In the genomic region with DNA sequence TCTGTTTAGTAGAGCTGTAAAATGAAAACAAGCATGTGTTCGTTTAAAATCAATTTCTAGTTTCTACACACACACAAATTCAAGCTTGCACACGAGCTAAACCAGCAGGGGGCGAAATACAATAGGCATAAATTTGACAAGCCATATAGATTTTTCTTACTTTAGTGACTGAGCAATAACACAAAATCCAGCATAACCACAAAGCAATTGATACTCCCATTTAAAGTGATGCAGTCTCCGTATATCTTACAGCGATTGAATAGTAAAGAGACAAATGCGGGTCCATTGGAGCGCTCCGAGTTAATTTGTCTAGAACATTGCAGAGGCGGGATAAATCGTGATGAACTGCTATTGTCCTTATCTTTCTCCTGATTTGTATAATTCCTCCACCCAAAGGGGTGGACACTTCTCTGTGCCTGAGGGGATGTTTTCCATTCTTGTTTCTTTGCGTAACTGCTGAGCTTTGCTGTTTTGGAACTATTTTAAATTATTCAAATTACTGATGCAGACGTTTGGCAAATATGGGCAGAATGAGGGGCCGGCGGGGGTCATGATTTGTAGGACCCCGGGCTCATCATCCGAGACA, we compare ENCODE assay signal across 8 cellular contexts. TPM values are rescaled to one million over a fixed set of nuclear protein-coding genes. Genes with fewer than 3 reads are reported as not detected.
DNase-seq lines count a peak whose midpoint lies in the region; ATAC-seq, FAIRE-seq and TF ChIP-seq lines count a peak whose summit lies in the region.

No MANE protein-coding gene starts in this region.

- peaks cover 5% of the 10 kb centered on the region for H3K79me1 ChIP-seq in neuronal stem cell (ENCODE audit: low read depth, low read length)

- H3K4me2 ChIP-seq in neuronal stem cell (ENCODE audit: insufficient read depth, low read length, poor library complexity, severe bottlenecking) = peak overlapping the region; percentile 68

- no peak overlapping the region for H3K18ac ChIP-seq in neuronal stem cell (ENCODE audit: low read length)

- H2AK5ac ChIP-seq in neuronal stem cell (ENCODE audit: low read depth, low read length) = no peak overlapping the region

- DNase-seq in D721Med (ENCODE audit: insufficient read length, low spot score) = no peak
- DNase-seq in Kasumi-1 (lab: John Stamatoyannopoulos, UW) = peak; percentile 86 to 92
- peak; percentile 81 for DNase-seq in RPMI7951 (ENCODE audit: low read depth)
- DNase-seq in activated T-helper 1 cell treated with anti-CD3 and anti-CD28 coated beads, Interleukin-2, amount 50 U/mL, for 16 hours (ENCODE audit: low read depth in 1 of 2, low spot score in 1 of 2) = peak; percentile 25 to 47
- peak; percentile 93 for DNase-seq in fibroblast of peridontal ligament (ENCODE audit: extremely low read depth)
- DNase-seq in neuronal stem cell (ENCODE audit: low spot score) = peak; percentile 63

- H4K8ac ChIP-seq in neuronal stem cell (ENCODE audit: low read depth, low read length) = no peak overlapping the region

- no peak overlapping the region for H2BK5ac ChIP-seq in neuronal stem cell (ENCODE audit: low read length)

- WGBS in neuronal stem cell (ENCODE audit: extremely low coverage in 2 of 2, insufficient read length in 2 of 2, insufficient replicate concordance in 1 of 2), 2 donors = no CpG with 5 or more reads among the region's 16 CpGs

- H3K27me3 ChIP-seq in neuronal stem cell (ENCODE audit: control insufficient read depth in 3 of 3, insufficient read depth in 3 of 3, low read depth in 1 of 3, low read length in 3 of 3) = peaks cover 0 to 1% (median 0%) of the 10 kb centered on the region in 3 experiments
- no peaks in the 10 kb centered on the region for H3K27me3 ChIP-seq in subcutaneous abdominal adipose tissue (ENCODE audit: control insufficient read depth in 5 of 5, insufficient read depth in 4 of 5, low read length in 5 of 5)

- H3K27ac ChIP-seq in neuronal stem cell (replicated peaks; ENCODE audit: low read length) = no peak overlapping the region
- peak overlapping the region; percentile 95 for H3K27ac ChIP-seq in subcutaneous abdominal adipose tissue (ENCODE audit: low read depth, low read length)

- TF ChIP-seq CTCF in D721Med (IDR thresholded peaks at IDR 0.05; ENCODE audit: insufficient read depth, missing control alignments) = peak; percentile 92

- no peak overlapping the region for H3K23ac ChIP-seq in neuronal stem cell (ENCODE audit: low read depth, low read length, poor library complexity)

- H2BK120ac ChIP-seq in neuronal stem cell (ENCODE audit: low read depth, low read length) = no peak overlapping the region

- H3K4ac ChIP-seq in neuronal stem cell (ENCODE audit: low read length) = no peak overlapping the region

- no peak for ATAC-seq in GM19455 (IDR thresholded peaks at IDR 0.05; ENCODE audit: unreplicated experiment)

- H2BK12ac ChIP-seq in neuronal stem cell (ENCODE audit: low read length) = no peak overlapping the region

- no peak overlapping the region for H3K14ac ChIP-seq in neuronal stem cell (ENCODE audit: low read length)

- H2BK15ac ChIP-seq in neuronal stem cell (ENCODE audit: low read length) = no peak overlapping the region

- H3K36me3 ChIP-seq in neuronal stem cell (replicated peaks in 1 of 2; ENCODE audit: control insufficient read depth in 2 of 2, insufficient read depth in 2 of 2, low read length in 2 of 2) (no peaks in the 10 kb centered on the region), subcutaneous abdominal adipose tissue (ENCODE audit: control insufficient read depth in 5 of 5, insufficient read depth in 5 of 5, low read length in 5 of 5) (no peaks in the 10 kb centered on the region)

- H2AFZ ChIP-seq in neuronal stem cell (ENCODE audit: low read length) = peak overlapping the region; percentile 69

- H4K91ac ChIP-seq in neuronal stem cell (ENCODE audit: low read depth, low read length, poor library complexity) = no peak overlapping the region

- no peak for FAIRE-seq in D721Med (lab: Jason Lieb, UNC)

- H3K4me3 ChIP-seq in neuronal stem cell (ENCODE audit: low read length in 2 of 2) (peak overlapping the region in 1 of 2 donors; percentile 84), subcutaneous abdominal adipose tissue (ENCODE audit: low read depth in 1 of 5, low read length in 5 of 5) (peak overlapping the region; percentile 79 to 94 (median 85))

- no peaks in the 10 kb centered on the region for H3K9me3 ChIP-seq in neuronal stem cell (replicated peaks in 1 of 2; ENCODE audit: control insufficient read depth in 2 of 2, insufficient read depth in 1 of 2, low read depth in 1 of 2, low read length in 2 of 2)
- no peaks in the 10 kb centered on the region for H3K9me3 ChIP-seq in subcutaneous abdominal adipose tissue (ENCODE audit: control insufficient read depth in 5 of 5, low read length in 5 of 5)

- H3K4me1 ChIP-seq in neuronal stem cell (ENCODE audit: control insufficient read depth in 2 of 2, insufficient read depth in 1 of 2, low read depth in 1 of 2, low read length in 2 of 2) (peaks cover 2 to 5% of the 10 kb centered on the region in 2 donors), subcutaneous abdominal adipose tissue (ENCODE audit: control insufficient read depth in 5 of 5, insufficient read depth in 5 of 5, low read length in 5 of 5) (peaks cover 0 to 26% (median 26%) of the 10 kb centered on the region in 5 donors)

- H3K9ac ChIP-seq in neuronal stem cell (ENCODE audit: low read depth, low read length, poor library complexity) (no peak overlapping the region), subcutaneous abdominal adipose tissue (ENCODE audit: low read length in 5 of 5) (peak overlapping the region in 4 of 5 donors; percentile 44 to 96 (median 90))

RNA-seq across cellular contexts. Expression of a gene that starts 1.2 kb away (rescaled TPM):
- 21.2 and 29.1 TPM in 2 replicates for total RNA-seq in RPMI7951 (2014; rRNA removed; shearing (Covaris generic))
- polyA plus RNA-seq in neuronal stem cell (2013, experiment 1 of 2) = 19.0 TPM
- polyA plus RNA-seq in neuronal stem cell (2013, experiment 2 of 2) = 19.2 TPM
